8 cellular contexts compared by ENCODE assay signal in genomic region chr19:21474671-21475181, GRCh38. TPM values are rescaled to one million over a fixed set of nuclear protein-coding genes. Genes with fewer than 3 reads are reported as not detected.
A peak's percentile ranks its signal among the peaks of the same experiment; 100 is the strongest.
DNase-seq lines count a peak whose midpoint lies in the region; ATAC-seq lines count a peak whose summit lies in the region.

No MANE protein-coding gene starts in this region.

- no peaks in the 10 kb centered on the region for H3K27me3 ChIP-seq in BLaER1 treated with 17β-estradiol and CSF1 and Interleukin-3, amounts not matched to agents 10 nM and 100 nM
- peaks cover 5% of the 10 kb centered on the region for H3K27me3 ChIP-seq in effector memory CD4-positive, alpha-beta T cell (replicated peaks; ENCODE audit: control insufficient read depth, insufficient read depth, low read length, poor library complexity, severe bottlenecking)

- ATAC-seq in GM19452 (IDR thresholded peaks at IDR 0.05; ENCODE audit: unreplicated experiment) = no peak

- H3K9me3 ChIP-seq in BLaER1 treated with 17β-estradiol and CSF1 and Interleukin-3, amounts not matched to agents 10 nM and 100 nM (replicated peaks in 1 of 11) = peaks cover 30 to 67% (median 47%) of the 10 kb centered on the region in 11 experiments
- no peaks in the 10 kb centered on the region for H3K9me3 ChIP-seq in effector memory CD4-positive, alpha-beta T cell (ENCODE audit: control insufficient read depth, low read length)

- peak overlapping the region; percentile 54 to 70 (median 67) for H3K4me3 ChIP-seq in BLaER1 treated with 17β-estradiol and CSF1 and Interleukin-3, amounts not matched to agents 10 nM and 100 nM
- H3K4me3 ChIP-seq in effector memory CD4-positive, alpha-beta T cell (ENCODE audit: insufficient read depth, low read depth, low read length, poor library complexity, severe bottlenecking) = peak overlapping the region; percentile 43

- H3K4me2 ChIP-seq in BLaER1 treated with 17β-estradiol and CSF1 and Interleukin-3, amounts not matched to agents 10 nM and 100 nM = peak overlapping the region; percentile 50 to 74 (median 65)

- peak overlapping the region in 10 of 11 experiments; percentile 19 to 91 (median 86); a peak in 19 of 22 replicates for H3K27ac ChIP-seq in BLaER1 treated with 17β-estradiol and CSF1 and Interleukin-3, amounts not matched to agents 10 nM and 100 nM
- H3K27ac ChIP-seq in effector memory CD4-positive, alpha-beta T cell (ENCODE audit: insufficient read depth, low read length, poor library complexity, severe bottlenecking) = no peak overlapping the region

- H4K20me1 ChIP-seq in BLaER1 treated with 17β-estradiol and CSF1 and Interleukin-3, amounts not matched to agents 10 nM and 100 nM = no peaks in the 10 kb centered on the region

- H3K4me1 ChIP-seq in BLaER1 treated with 17β-estradiol and CSF1 and Interleukin-3, amounts not matched to agents 10 nM and 100 nM = no peaks in the 10 kb centered on the region; a peak in 1 of 20 replicates
- no peaks in the 10 kb centered on the region for H3K4me1 ChIP-seq in effector memory CD4-positive, alpha-beta T cell (ENCODE audit: control insufficient read depth, insufficient read depth, low read length, poor library complexity, severe bottlenecking)

- no peaks in the 10 kb centered on the region for H3K36me3 ChIP-seq in BLaER1 treated with 17β-estradiol and CSF1 and Interleukin-3, amounts not matched to agents 10 nM and 100 nM
- no peaks in the 10 kb centered on the region for H3K36me3 ChIP-seq in effector memory CD4-positive, alpha-beta T cell (ENCODE audit: control insufficient read depth, insufficient read depth, low read length)

- peak; percentile 69 for DNase-seq in HK-2 (ENCODE audit: unreplicated experiment)
- peak; percentile 88 for DNase-seq in activated CD8-positive, alpha-beta memory T cell treated with anti-CD3 and anti-CD28 coated beads for 24 hours
- DNase-seq in effector memory CD4-positive, alpha-beta T cell = peak; percentile 45 to 63 (median 59)
- peak; percentile 92 for DNase-seq in mesenteric fat pad (ENCODE audit: low spot score)
- peak; percentile 41 to 89 (median 71) for DNase-seq in stimulated activated CD4-positive, alpha-beta T cell treated with anti-CD3 and anti-CD28 coated beads, TNF-alpha, amount 100 ng/mL, for 24 hours (ENCODE audit: low read depth in 3 of 3)
- no peak for DNase-seq in SHP77 (lab: John Stamatoyannopoulos, UW)

- H3K9ac ChIP-seq in BLaER1 treated with 17β-estradiol and CSF1 and Interleukin-3, amounts not matched to agents 10 nM and 100 nM = peak overlapping the region; percentile 54 to 88 (median 85); a peak in 21 of 22 replicates

RNA-seq across cellular contexts. Expression of gene ZNF429, which starts 30.7 kb away (rescaled TPM):
- total RNA-seq in mesenteric fat pad = 7.0 TPM

Comparison
In these comparisons a context has a peak if more than half of its experiments do, and no peak if none do; other contexts are left out.
1. DNase-seq: peak in HK-2 (single experiment), activated CD8-positive, alpha-beta memory T cell treated with anti-CD3 and anti-CD28 coated beads for 24 hours (single experiment), effector memory CD4-positive, alpha-beta T cell (3 of 3), mesenteric fat pad (single experiment) and stimulated activated CD4-positive, alpha-beta T cell treated with anti-CD3 and anti-CD28 coated beads, TNF-alpha, amount 100 ng/mL, for 24 hours (3 of 3); none in SHP77 (0 of 2).